ENCODE assay signal across 8 cellular contexts in genomic region chr2:219289537-219290361, GRCh38. TPM values are rescaled to one million over a fixed set of nuclear protein-coding genes. Genes with fewer than 3 reads are reported as not detected.
DNase-seq lines count a peak whose midpoint lies in the region; ATAC-seq and TF ChIP-seq lines count a peak whose summit lies in the region.

No MANE protein-coding gene starts in this region.

- H3K27ac ChIP-seq in SK-N-SH (ENCODE audit: low read depth in 2 of 2, low read length in 1 of 2) = peak overlapping the region; percentile 9 to 46; a peak in 1 of 4 replicates
- no peak overlapping the region for H3K27ac ChIP-seq in foreskin keratinocyte

- 54% methylated on average over 14 of the region's 16 CpGs for WGBS in SK-N-SH (ENCODE audit: low lambda C conversion rate)

- POLR2A ChIA-PET in SK-N-SH (lab: Yijun Ruan, JAX) = no interaction called here

- no peak overlapping the region for H3K4me3 ChIP-seq in SK-N-SH (ENCODE audit: low read depth in 2 of 2, low read length in 1 of 2)

- ATAC-seq in foreskin keratinocyte = peak; percentile 55
- no peak for ATAC-seq in GM18909 (IDR thresholded peaks at IDR 0.05; ENCODE audit: poor library complexity, unreplicated experiment)

- H3K36me3 ChIP-seq in SK-N-SH (replicated peaks in 1 of 2; ENCODE audit: control insufficient read depth in 1 of 2, insufficient read depth in 2 of 2, low read length in 1 of 2) = peaks cover 0 to 4% of the 10 kb centered on the region in 2 experiments

- TF ChIP-seq CTCF in SK-N-SH (IDR thresholded peaks at IDR 0.05) (no peak), foreskin keratinocyte (conservative IDR thresholded peaks at IDR 0.05) (peak; percentile 2)

- H3K4me2 ChIP-seq in SK-N-SH = peak overlapping the region; percentile 66; the same call in 1 of the 2 replicates

- no peak overlapping the region; the same call in 1 of the 2 replicates for H2AFZ ChIP-seq in SK-N-SH (ENCODE audit: low read depth)

- DNase-seq in DMS 273 treated with DMSO at 0.1 percent for 48 hours (lab: John Stamatoyannopoulos, UW) = peak; percentile 70
- no peak for DNase-seq in SK-N-SH
- DNase-seq in foreskin keratinocyte = peak in 1 of 2 donors; percentile 66
- DNase-seq in putamen (ENCODE audit: low spot score) = peak; percentile 86
- no peak for DNase-seq in NCI-H128 (lab: John Stamatoyannopoulos, UW; ENCODE audit: unreplicated experiment)
- DNase-seq in COR-L47 (lab: John Stamatoyannopoulos, UW) = no peak
- no peak for DNase-seq in NCI-H2227 (lab: John Stamatoyannopoulos, UW; ENCODE audit: unreplicated experiment)

- H4K20me1 ChIP-seq in SK-N-SH (ENCODE audit: insufficient read depth) = no peaks in the 10 kb centered on the region

- H3K9me2 ChIP-seq in SK-N-SH = no peaks in the 10 kb centered on the region

- H3K9me3 ChIP-seq in SK-N-SH = no peaks in the 10 kb centered on the region

- H3K4me1 ChIP-seq in SK-N-SH (ENCODE audit: control insufficient read depth in 1 of 2, insufficient read depth in 2 of 2, low read depth in 1 of 2, low read length in 1 of 2) (peaks cover 4 to 8% of the 10 kb centered on the region in 2 experiments; a peak in 1 of 4 replicates), foreskin keratinocyte (peaks cover 16% of the 10 kb centered on the region)

- H3K27me3 ChIP-seq in SK-N-SH (ENCODE audit: insufficient read depth) = no peaks in the 10 kb centered on the region
- no peaks in the 10 kb centered on the region for H3K27me3 ChIP-seq in foreskin keratinocyte

- no peak for TF ChIP-seq RAD21 in SK-N-SH (IDR thresholded peaks at IDR 0.05; ENCODE audit: low read length)

- no peaks in the 10 kb centered on the region for H3K79me2 ChIP-seq in SK-N-SH (ENCODE audit: insufficient read depth)

- CTCF ChIA-PET in SK-N-SH (lab: Yijun Ruan, JAX) = interaction anchor here (1.3 to 9.0 kb wide), 5 partner anchors 9 to 130 kb away, joined by 3 to 312 read pairs (median 6); partner anchors contain the start of genes CNPPD1, DNAJB2 and SLC23A3

- TF ChIP-seq EP300 in SK-N-SH (IDR thresholded peaks at IDR 0.05; ENCODE audit: borderline replicate concordance in 1 of 2, low read depth in 1 of 2, low read length in 1 of 2) = no peak

- H3F3A ChIP-seq in SK-N-SH (replicated peaks; ENCODE audit: insufficient read depth) = peaks cover 12% of the 10 kb centered on the region

- no peak overlapping the region for H3K9ac ChIP-seq in SK-N-SH

TF ChIP-seq in SK-N-SH, 30 proteins besides CTCF, POLR2A, EP300 and RAD21 (continues in another document):
- TF ChIP-seq FOSL2 (IDR thresholded peaks at IDR 0.05; ENCODE audit: borderline replicate concordance, low read depth) (peak; percentile 73), MXI1 (IDR thresholded peaks at IDR 0.05; ENCODE audit: low read depth, low read length) (no peak), CHD2 (IDR thresholded peaks at IDR 0.05; ENCODE audit: low read length, partially characterized antibody) (no peak), EZH2phosphoT487 (IDR thresholded peaks at IDR 0.05; ENCODE audit: borderline replicate concordance, low read depth) (no peak), ELF1 (IDR thresholded peaks at IDR 0.05) (no peak), GATA2 (CRISPR knock-in tag; IDR thresholded peaks at IDR 0.05) (no peak), NRF1 (IDR thresholded peaks at IDR 0.05; ENCODE audit: low read depth, low read length) (0 out of 2 replicates have a peak, but pooled peaks have one; percentile 26), YY1 (IDR thresholded peaks at IDR 0.05; ENCODE audit: low read depth) (no peak), RCOR1 (IDR thresholded peaks at IDR 0.05; ENCODE audit: low read length) (no peak), RXRA (IDR thresholded peaks at IDR 0.05; ENCODE audit: borderline replicate concordance, low read depth) (no peak), USF1 (IDR thresholded peaks at IDR 0.05; ENCODE audit: borderline replicate concordance, low read depth) (no peak), FOXM1 (IDR thresholded peaks at IDR 0.05; ENCODE audit: low read depth) (no peak), RFX5 (IDR thresholded peaks at IDR 0.05; ENCODE audit: low read length) (no peak), GABPA (IDR thresholded peaks at IDR 0.05; ENCODE audit: low read depth) (no peak), IRF3 (IDR thresholded peaks at IDR 0.05; ENCODE audit: low read depth, low read length) (no peak), FOXJ3 (CRISPR knock-in tag; IDR thresholded peaks at IDR 0.05) (no peak), TCF12 (IDR thresholded peaks at IDR 0.05) (peak; percentile 33; the same call in 1 of the 2 replicates)
- TF ChIP-seq, protein P1, sequence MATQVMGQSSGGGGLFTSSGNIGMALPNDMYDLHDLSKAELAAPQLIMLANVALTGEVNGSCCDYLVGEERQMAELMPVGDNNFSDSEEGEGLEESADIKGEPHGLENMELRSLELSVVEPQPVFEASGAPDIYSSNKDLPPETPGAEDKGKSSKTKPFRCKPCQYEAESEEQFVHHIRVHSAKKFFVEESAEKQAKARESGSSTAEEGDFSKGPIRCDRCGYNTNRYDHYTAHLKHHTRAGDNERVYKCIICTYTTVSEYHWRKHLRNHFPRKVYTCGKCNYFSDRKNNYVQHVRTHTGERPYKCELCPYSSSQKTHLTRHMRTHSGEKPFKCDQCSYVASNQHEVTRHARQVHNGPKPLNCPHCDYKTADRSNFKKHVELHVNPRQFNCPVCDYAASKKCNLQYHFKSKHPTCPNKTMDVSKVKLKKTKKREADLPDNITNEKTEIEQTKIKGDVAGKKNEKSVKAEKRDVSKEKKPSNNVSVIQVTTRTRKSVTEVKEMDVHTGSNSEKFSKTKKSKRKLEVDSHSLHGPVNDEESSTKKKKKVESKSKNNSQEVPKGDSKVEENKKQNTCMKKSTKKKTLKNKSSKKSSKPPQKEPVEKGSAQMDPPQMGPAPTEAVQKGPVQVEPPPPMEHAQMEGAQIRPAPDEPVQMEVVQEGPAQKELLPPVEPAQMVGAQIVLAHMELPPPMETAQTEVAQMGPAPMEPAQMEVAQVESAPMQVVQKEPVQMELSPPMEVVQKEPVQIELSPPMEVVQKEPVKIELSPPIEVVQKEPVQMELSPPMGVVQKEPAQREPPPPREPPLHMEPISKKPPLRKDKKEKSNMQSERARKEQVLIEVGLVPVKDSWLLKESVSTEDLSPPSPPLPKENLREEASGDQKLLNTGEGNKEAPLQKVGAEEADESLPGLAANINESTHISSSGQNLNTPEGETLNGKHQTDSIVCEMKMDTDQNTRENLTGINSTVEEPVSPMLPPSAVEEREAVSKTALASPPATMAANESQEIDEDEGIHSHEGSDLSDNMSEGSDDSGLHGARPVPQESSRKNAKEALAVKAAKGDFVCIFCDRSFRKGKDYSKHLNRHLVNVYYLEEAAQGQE (IDR thresholded peaks at IDR 0.05; ENCODE audit: low read depth, low read length) = no peak
- TF ChIP-seq, protein P2, sequence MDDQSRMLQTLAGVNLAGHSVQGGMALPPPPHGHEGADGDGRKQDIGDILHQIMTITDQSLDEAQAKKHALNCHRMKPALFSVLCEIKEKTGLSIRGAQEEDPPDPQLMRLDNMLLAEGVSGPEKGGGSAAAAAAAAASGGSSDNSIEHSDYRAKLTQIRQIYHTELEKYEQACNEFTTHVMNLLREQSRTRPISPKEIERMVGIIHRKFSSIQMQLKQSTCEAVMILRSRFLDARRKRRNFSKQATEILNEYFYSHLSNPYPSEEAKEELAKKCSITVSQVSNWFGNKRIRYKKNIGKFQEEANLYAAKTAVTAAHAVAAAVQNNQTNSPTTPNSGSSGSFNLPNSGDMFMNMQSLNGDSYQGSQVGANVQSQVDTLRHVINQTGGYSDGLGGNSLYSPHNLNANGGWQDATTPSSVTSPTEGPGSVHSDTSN (IDR thresholded peaks at IDR 0.05) = no peak

RNA-seq across cellular contexts. Expression of gene DNAJB2, which starts 10.6 kb away (rescaled TPM):
- polyA plus RNA-seq in SK-N-SH (2012; rRNA removed) (37.2 and 39.9 TPM in 2 replicates), foreskin keratinocyte (32.3 and 48.7 TPM in 2 replicates)
- polyA plus RNA-seq in SK-N-SH (2012; cell fraction: cytosol; rRNA removed) = 20.7 and 26.2 TPM in 2 replicates
- polyA plus RNA-seq in SK-N-SH (2012; cell fraction: nucleus; rRNA removed) = 78.9 and 81.0 TPM in 2 replicates
- total RNA-seq in foreskin keratinocyte = 27.9 and 39.2 TPM in 2 replicates

RNA-seq across cellular contexts. Expression of gene PTPRN, which starts 19.5 kb away (rescaled TPM):
- polyA plus RNA-seq in SK-N-SH (2012; rRNA removed) = 7.4 and 9.5 TPM in 2 replicates
- 3.9 and 6.3 TPM in 2 replicates for polyA plus RNA-seq in SK-N-SH (2012; cell fraction: cytosol; rRNA removed)
- 12.9 and 14.4 TPM in 2 replicates for polyA plus RNA-seq in SK-N-SH (2012; cell fraction: nucleus; rRNA removed)
- not detected in 2 replicates for total RNA-seq in foreskin keratinocyte
- not detected in 2 replicates for polyA plus RNA-seq in foreskin keratinocyte

RNA-seq across cellular contexts. Expression of gene TUBA4A, which starts 36.0 kb away (rescaled TPM):
- polyA plus RNA-seq in SK-N-SH (2012; rRNA removed) (4.8 and 6.2 TPM in 2 replicates), foreskin keratinocyte (451 and 562 TPM in 2 replicates)
- polyA plus RNA-seq in SK-N-SH (2012; cell fraction: cytosol; rRNA removed) = 1.9 and 3.1 TPM in 2 replicates
- 11.1 and 21.1 TPM in 2 replicates for polyA plus RNA-seq in SK-N-SH (2012; cell fraction: nucleus; rRNA removed)
- total RNA-seq in foreskin keratinocyte = 271 and 318 TPM in 2 replicates

RNA-seq across cellular contexts. Expression of gene TUBA4B, which starts 36.7 kb away (rescaled TPM):
- 0.03 TPM in 1 of 2 replicates, not detected in the other for polyA plus RNA-seq in SK-N-SH (2012; rRNA removed)
- polyA plus RNA-seq in SK-N-SH (2012; cell fraction: cytosol; rRNA removed) = not detected in 2 replicates
- polyA plus RNA-seq in SK-N-SH (2012; cell fraction: nucleus; rRNA removed) = not detected in 2 replicates
- not detected in 2 replicates for total RNA-seq in foreskin keratinocyte
- 0.07 TPM in 1 of 2 replicates, not detected in the other for polyA plus RNA-seq in foreskin keratinocyte

RNA-seq across cellular contexts. Expression of gene RESP18, which starts 42.8 kb away (rescaled TPM):
- polyA plus RNA-seq in SK-N-SH (2012; rRNA removed) (not detected in 2 replicates), foreskin keratinocyte (not detected in 2 replicates)
- polyA plus RNA-seq in SK-N-SH (2012; cell fraction: cytosol; rRNA removed) = not detected in 2 replicates
- polyA plus RNA-seq in SK-N-SH (2012; cell fraction: nucleus; rRNA removed) = not detected in 2 replicates
- not detected in 2 replicates for total RNA-seq in foreskin keratinocyte

Comparison
In these comparisons a context has a peak if more than half of its experiments do, and no peak if none do; other contexts are left out.
1. DNase-seq: peak in DMS 273 treated with DMSO at 0.1 percent for 48 hours (single experiment) and putamen (single experiment); none in SK-N-SH (single experiment), NCI-H128 (single experiment), COR-L47 (single experiment) and NCI-H2227 (single experiment).
2. RNA of gene TUBA4A, which starts 36.0 kb away (polyA plus RNA-seq): 451 to 562 TPM in foreskin keratinocyte; 1.9 to 21.1 TPM in SK-N-SH; every median in the first group is over 10 times any median in the second.